6 cellular contexts compared by ENCODE assay signal in genomic region chr3:193823221-193823605, GRCh38.
DNase-seq lines count a peak whose midpoint lies in the region; ATAC-seq and TF ChIP-seq lines count a peak whose summit lies in the region.
"Not testable (repeated sequence)": the region's sequence is repeated elsewhere in the genome, so short reads cannot be mapped to it uniquely, and the experiment has no call there.

No MANE protein-coding gene starts in this region.

- not testable (repeated sequence) for H3F3A ChIP-seq in GM23338 (replicated peaks; ENCODE audit: low read depth)

- H3K4me2 ChIP-seq in GM23338: not testable (repeated sequence)

- peaks cover 59% of the 10 kb centered on the region for H3K4me1 Mint-ChIP-seq in GM23338

- H3K4me3 ChIP-seq in GM23338, colonic mucosa: not testable (repeated sequence)

- H3K4me3 Mint-ChIP-seq in GM23338: not testable (repeated sequence)

- H3K9me2 ChIP-seq in GM23338 (ENCODE audit: insufficient read depth): not testable (repeated sequence)

- not testable (repeated sequence) for H3K9me3 ChIP-seq in colonic mucosa

- H3K9me3 Mint-ChIP-seq in GM23338: not testable (repeated sequence)

- not testable (repeated sequence) for H3K79me2 ChIP-seq in GM23338 (replicated peaks; ENCODE audit: insufficient read depth)

- H3K4me1 ChIP-seq in GM23338 (ENCODE audit: insufficient read depth): peaks cover 43% of the 10 kb centered on the region
- not testable (repeated sequence) for H3K4me1 ChIP-seq in colonic mucosa

- H3K27ac Mint-ChIP-seq in GM23338: not testable (repeated sequence)

- H2AFZ ChIP-seq in GM23338: peak overlapping the region; percentile 9; the same call in 1 of the 2 replicates

- intact Hi-C loops in colonic mucosa (cut with DNase I): not testable (repeated sequence)

- not testable (repeated sequence) for H3K36me3 Mint-ChIP-seq in GM23338 (ENCODE audit: low read depth)

- not testable (repeated sequence) for H3K27me3 Mint-ChIP-seq in GM23338 (ENCODE audit: insufficient read depth, low read depth, poor library complexity)

- H4K20me1 ChIP-seq in GM23338 (replicated peaks; ENCODE audit: insufficient read depth): not testable (repeated sequence)

- H3K36me3 ChIP-seq in GM23338 (ENCODE audit: insufficient read depth); colonic mucosa: not testable (repeated sequence)

- not testable (repeated sequence) for H3K9ac ChIP-seq in colonic mucosa (ENCODE audit: low read depth in 2 of 2, low read length in 2 of 2)

- H3K27ac ChIP-seq in GM23338 (ENCODE audit: low read depth); colonic mucosa: not testable (repeated sequence)

- not testable (repeated sequence) for H3K27me3 ChIP-seq in GM23338 (ENCODE audit: insufficient read depth); colonic mucosa

- ATAC-seq in GM23338: not testable (repeated sequence)

- not testable (repeated sequence) for DNase-seq in GM23338 (ENCODE audit: low spot score)
- DNase-seq in SW480 (ENCODE audit: low spot score) (peak; percentile 65), astrocyte of the hippocampus (ENCODE audit: low read depth, low spot score) (peak; percentile 55), colonic mucosa (peak; percentile 3), kidney tubule cell (ENCODE audit: low spot score) (peak; percentile 46), renal cortical epithelial cell (ENCODE audit: low read depth) (peak; percentile 72)

- TF ChIP-seq CTCF in GM23338 (conservative IDR thresholded peaks at IDR 0.05; ENCODE audit: low read depth in 2 of 2); colonic mucosa (IDR thresholded peaks at IDR 0.05): not testable (repeated sequence)
